In genomic region chr6:170043881-170044790, GRCh38 we compare ENCODE assay signal across 26 cellular contexts.
"Had no signal": no experiment of that assay in that cellular context is flagged by ENCODE, and none has a peak within 500 bp of the region (broad histone marks: within the 10 kb centered on the region; RNA-seq: fewer than 3 reads in every experiment).

No MANE protein-coding gene starts in this region.

- H3K9me3 Mint-ChIP-seq: activated naive CD8-positive, alpha-beta T cell treated with anti-CD3 and anti-CD28 coated beads, Interleukin-2, amount 50 U/mL, for 24 hours; activated T-cell treated with anti-CD3 and anti-CD28 coated beads, Interleukin-2, amount 50 U/mL, for 4 hours; activated T-helper 2 cell treated with anti-CD3 and anti-CD28 coated beads, Interferon-gamma antibody, Interleukin-2, Interleukin-4, amounts not matched to agents 10 μg/mL and 5 μg/mL and 100 μg/mL, durations not matched to agents 14 hours and 24 hours and 36 hours; mesothelial cell of epicardium; natural killer cell; type B pancreatic cell had no signal

- H3K36me3 ChIP-seq: pancreas, vagina had no signal

- H3K4me3 ChIP-seq: pancreas, vagina had no signal

- H3K27ac Mint-ChIP-seq: activated naive CD8-positive, alpha-beta T cell treated with anti-CD3 and anti-CD28 coated beads, Interleukin-2, amount 50 U/mL, for 24 hours; activated T-helper 2 cell treated with anti-CD3 and anti-CD28 coated beads, Interferon-gamma antibody, Interleukin-2, Interleukin-4, amounts not matched to agents 10 μg/mL and 5 μg/mL and 100 μg/mL, durations not matched to agents 14 hours and 24 hours and 36 hours; brain; mesothelial cell of epicardium; natural killer cell; type B pancreatic cell; WTC11 had no signal

- H3K27me3 ChIP-seq: pancreas, testis, vagina had no signal

- H3K36me3 Mint-ChIP-seq: brain, mesothelial cell of epicardium, natural killer cell, type B pancreatic cell had no signal

- H3K4me1 Mint-ChIP-seq: mesothelial cell of epicardium had no signal

- FAIRE-seq: colon, endothelial cell of umbilical vein, keratinocyte, pancreas had no signal

- H3K9me3 ChIP-seq: pancreas, testis, vagina had no signal

- ATAC-seq: activated naive CD8-positive, alpha-beta T cell treated with anti-CD3 and anti-CD28 coated beads, Interleukin-2, amount 50 U/mL, for 24 hours; activated T-cell treated with anti-CD3 and anti-CD28 coated beads, Interleukin-2, amount 50 U/mL, for 4 hours; esophagus mucosa; left lobe of liver; natural killer cell; pancreas; WTC11 had no signal

- H3K4me1 ChIP-seq: pancreas, testis had no signal

- H3K4me3 Mint-ChIP-seq: activated naive CD8-positive, alpha-beta T cell treated with anti-CD3 and anti-CD28 coated beads, Interleukin-2, amount 50 U/mL, for 24 hours; activated T-cell treated with anti-CD3 and anti-CD28 coated beads, Interleukin-2, amount 50 U/mL, for 4 hours; brain; mesothelial cell of epicardium; natural killer cell; type B pancreatic cell; WTC11 had no signal

- DNase-seq: activated CD4-positive, alpha-beta T cell treated with anti-CD3 and anti-CD28 coated beads, Interleukin-2, amount 50 U/mL, for 4 hours; activated CD8-positive, alpha-beta memory T cell treated with anti-CD3 and anti-CD28 coated beads, Interleukin-2, amount 50 U/mL, for 48 hours; activated naive CD4-positive, alpha-beta T cell; activated naive CD8-positive, alpha-beta T cell treated with anti-CD3 and anti-CD28 coated beads, Interleukin-2, amount 50 U/mL, for 24 hours; activated T-cell treated with anti-CD3 and anti-CD28 coated beads, Interleukin-2, amount 50 U/mL, for 4 hours; anterior cingulate cortex; central memory CD4-positive, alpha-beta T cell; effector memory CD4-positive, alpha-beta T cell; foreskin melanocyte; natural killer cell; stimulated activated CD4-positive, alpha-beta T cell treated with anti-CD3 and anti-CD28 coated beads, Interleukin-4, amount 100 ng/mL, for 1 hour; stimulated activated naive CD4-positive, alpha-beta T cell; T-helper 9 cell; testis had no signal

- H3K27ac ChIP-seq: pancreas, testis, vagina had no signal
